In genomic region chr5:14105717-14106435, GRCh38 we compare ENCODE assay signal across 10 cellular contexts. TPM values are rescaled to one million over a fixed set of nuclear protein-coding genes. Genes with fewer than 3 reads are reported as not detected.
DNase-seq lines count a peak whose midpoint lies in the region; ATAC-seq and TF ChIP-seq lines count a peak whose summit lies in the region.
"Had no signal": no experiment of that assay in that cellular context is flagged by ENCODE, and none has a peak within 500 bp of the region (broad histone marks: within the 10 kb centered on the region; RNA-seq: fewer than 3 reads in every experiment).

No MANE protein-coding gene starts in this region.

- H3K4me3 Mint-ChIP-seq in stimulated activated effector memory CD8-positive, alpha-beta T cell treated with anti-CD3 and anti-CD28 coated beads, Interleukin-12 subunit alpha, Interleukin-12 subunit beta, amount 100 ng/mL, for 72 hours, result no peak overlapping the region

- no peak for TF ChIP-seq CTCF in GM13976 (IDR thresholded peaks at IDR 0.05; ENCODE audit: borderline replicate concordance, control extremely low read depth, extremely low read depth, insufficient read depth, missing control alignments)

- in situ Hi-C loops in Caki2 (cut with HindIII; ENCODE audit: low pct_unique_long_range_greater_than_20kb, low sequenced_read_pairs), result no loop called here
- in situ Hi-C loops in GM13976 (cut with MboI; ENCODE audit: low sequenced_read_pairs, unreplicated experiment), result loop anchor here (10.0 kb wide), 1 partner anchor 159 kb away; no protein-coding TSS in a partner anchor

- H3K36me3 ChIP-seq in adipocyte (ENCODE audit: control insufficient read depth, insufficient read depth, low read length, severe bottlenecking), result no peaks in the 10 kb centered on the region

- H3K9me3 ChIP-seq in adipocyte (ENCODE audit: control insufficient read depth, low read length), result peaks cover 6% of the 10 kb centered on the region

- H3K27ac Mint-ChIP-seq in stimulated activated effector memory CD8-positive, alpha-beta T cell treated with anti-CD3 and anti-CD28 coated beads, Interleukin-12 subunit alpha, Interleukin-12 subunit beta, amount 100 ng/mL, for 72 hours, result no peak overlapping the region

- no peak for ATAC-seq in GM19395 (IDR thresholded peaks at IDR 0.05; ENCODE audit: unreplicated experiment)
- no peak for ATAC-seq in stimulated activated effector memory CD8-positive, alpha-beta T cell treated with anti-CD3 and anti-CD28 coated beads, Interleukin-12 subunit alpha, Interleukin-12 subunit beta, amount 100 ng/mL, for 72 hours

- no peak overlapping the region for H3K4me3 ChIP-seq in adipocyte (ENCODE audit: low read length)

- H3K27me3 ChIP-seq in adipocyte (replicated peaks; ENCODE audit: control insufficient read depth, insufficient read depth, low read length), result no peaks in the 10 kb centered on the region

- H3K4me1 Mint-ChIP-seq in stimulated activated effector memory CD8-positive, alpha-beta T cell treated with anti-CD3 and anti-CD28 coated beads, Interleukin-12 subunit alpha, Interleukin-12 subunit beta, amount 100 ng/mL, for 72 hours, result peaks cover 14% of the 10 kb centered on the region

- peaks cover 49% of the 10 kb centered on the region for H3K4me1 ChIP-seq in adipocyte (ENCODE audit: control insufficient read depth, insufficient read depth, low read length)
- H3K4me1 ChIP-seq: parathyroid adenoma had no signal

- DNase-seq in Caki2 (ENCODE audit: low read depth) (peak; percentile 86), M059J (ENCODE audit: low read depth) (peak; percentile 99), adipocyte (ENCODE audit: low read depth) (peak; percentile 81), kidney glomerular epithelial cell (lab: John Stamatoyannopoulos, UW) (peak; percentile 97), GM13976 (ENCODE audit: low spot score) (no peak)
- DNase-seq in stimulated activated CD8-positive, alpha-beta memory T cell treated with anti-CD3 and anti-CD28 coated beads, Interleukin-4, amount 100 ng/mL, for 48 hours, result no peak
- no peak for DNase-seq in stimulated activated effector memory CD8-positive, alpha-beta T cell treated with anti-CD3 and anti-CD28 coated beads, Interleukin-12 subunit alpha, Interleukin-12 subunit beta, amount 100 ng/mL, for 72 hours (ENCODE audit: low spot score in 2 of 2)
- DNase-seq: KBM-7 had no signal

- peaks cover 3% of the 10 kb centered on the region for H3K9me3 Mint-ChIP-seq in stimulated activated effector memory CD8-positive, alpha-beta T cell treated with anti-CD3 and anti-CD28 coated beads, Interleukin-12 subunit alpha, Interleukin-12 subunit beta, amount 100 ng/mL, for 72 hours

- peak overlapping the region; percentile 40 for H3K9ac ChIP-seq in adipocyte (ENCODE audit: low read length)
- H3K9ac ChIP-seq: parathyroid adenoma had no signal

- H3K36me3 Mint-ChIP-seq in stimulated activated effector memory CD8-positive, alpha-beta T cell treated with anti-CD3 and anti-CD28 coated beads, Interleukin-12 subunit alpha, Interleukin-12 subunit beta, amount 100 ng/mL, for 72 hours, result no peaks in the 10 kb centered on the region

RNA-seq across cellular contexts. Expression of gene TRIO, which starts 37.3 kb away (rescaled TPM):
- total RNA-seq in Caki2 (2014; rRNA removed; shearing (Covaris generic); ENCODE audit: low replicate concordance), result 52.3 and 97.6 TPM in 2 replicates
- 55.8 and 116 TPM in 2 replicates for total RNA-seq in M059J (2014; rRNA removed; shearing (Covaris generic))

Comparison
In these comparisons a context has a peak if more than half of its experiments do, and no peak if none do; other contexts are left out.
1. DNase-seq: peak in Caki2 (single experiment), M059J (single experiment), adipocyte (single experiment) and kidney glomerular epithelial cell (single experiment); none in GM13976 (single experiment), stimulated activated CD8-positive, alpha-beta memory T cell treated with anti-CD3 and anti-CD28 coated beads, Interleukin-4, amount 100 ng/mL, for 48 hours (single experiment) and stimulated activated effector memory CD8-positive, alpha-beta T cell treated with anti-CD3 and anti-CD28 coated beads, Interleukin-12 subunit alpha, Interleukin-12 subunit beta, amount 100 ng/mL, for 72 hours (0 of 2).